15 cellular contexts compared by ENCODE assay signal in the genomic region with DNA sequence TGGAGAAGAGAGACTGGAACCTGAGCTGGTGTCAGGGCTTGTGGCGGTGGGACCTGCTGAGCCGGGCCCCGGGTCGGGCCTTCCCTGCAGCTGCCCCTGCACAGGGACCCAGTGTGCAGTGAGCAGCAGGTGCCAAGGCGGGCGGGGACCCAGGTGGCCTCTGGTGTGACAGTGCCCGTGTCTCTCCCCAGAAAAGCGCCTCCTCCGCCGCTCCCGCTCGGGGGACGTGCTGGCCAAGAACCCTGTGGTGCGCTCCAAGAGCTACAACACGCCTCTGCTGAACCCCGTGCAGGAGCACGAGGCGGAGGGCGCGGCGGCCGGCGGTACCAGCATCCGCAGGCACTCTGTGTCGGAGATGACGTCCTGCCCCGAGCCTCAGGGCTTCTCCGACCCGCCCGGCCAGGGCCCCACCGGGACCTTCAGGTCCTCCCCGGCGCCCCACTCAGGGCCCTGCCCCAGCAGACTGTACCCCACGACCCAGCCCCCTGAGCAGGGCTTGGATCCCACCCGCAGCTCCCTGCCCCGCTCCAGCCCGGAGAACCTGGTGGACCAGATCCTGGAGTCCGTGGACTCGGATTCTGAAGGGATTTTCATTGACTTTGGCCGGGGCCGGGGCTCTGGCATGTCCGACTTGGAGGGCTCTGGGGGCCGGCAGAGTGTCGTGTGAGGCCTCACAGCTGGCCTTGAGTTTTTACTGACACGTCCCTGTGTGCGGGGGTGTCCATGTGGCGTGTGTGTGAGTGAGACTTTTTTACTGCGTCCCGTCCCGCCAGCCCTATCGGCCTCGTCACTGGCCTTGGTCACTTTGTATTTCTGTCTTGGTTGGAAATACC. TPM values are rescaled to one million over a fixed set of nuclear protein-coding genes. Genes with fewer than 3 reads are reported as not detected.
DNase-seq lines count a peak whose midpoint lies in the region; ATAC-seq, FAIRE-seq and TF ChIP-seq lines count a peak whose summit lies in the region.
"Had no signal": no experiment of that assay in that cellular context is flagged by ENCODE, and none has a peak within 500 bp of the region (broad histone marks: within the 10 kb centered on the region; RNA-seq: fewer than 3 reads in every experiment).

No MANE protein-coding gene starts in this region.

- H3K9ac ChIP-seq in kidney (ENCODE audit: low read length in 2 of 2): no peak overlapping the region
- no peak overlapping the region for H3K9ac ChIP-seq in neural progenitor cell

- no peak for DNase-seq in Right ventricle myocardium superior
- DNase-seq in left ventricle myocardium inferior: no peak
- peak; percentile 22 for DNase-seq in RPMI8226
- DNase-seq in kidney: peak; percentile 76
- no peak for DNase-seq in middle frontal gyrus (ENCODE audit: extremely low spot score, low spot score)
- DNase-seq in Ammon's horn (ENCODE audit: low spot score): no peak
- DNase-seq in neural progenitor cell (ENCODE audit: low spot score): no peak
- DNase-seq: GOT3, NCI-H187 treated with DMSO at 0.1 percent for 48 hours, NCI-H446 treated with DMSO at 0.1 percent for 48 hours had no signal

- no peak overlapping the region for H3K27ac ChIP-seq in left ventricle myocardium inferior (replicated peaks)
- no peak overlapping the region for H3K27ac ChIP-seq in kidney (ENCODE audit: low read depth in 2 of 2, low read length in 2 of 2)
- H3K27ac ChIP-seq in neural progenitor cell: no peak overlapping the region
- H3K27ac ChIP-seq: SJSA1 had no signal

- no peak overlapping the region for H3K27ac Mint-ChIP-seq in neural progenitor cell
- no peak overlapping the region for H3K27ac Mint-ChIP-seq in stimulated activated memory B cell treated with anti-CD40 and anti-IgM and Interleukin-4, amounts not matched to agents 10 μg/mL and 1 μg/mL and 100 μg/mL, for 72 hours
- H3K27ac Mint-ChIP-seq: CD14-positive monocyte, HFFc6 had no signal

- H3K36me3 Mint-ChIP-seq in neural progenitor cell: no peaks in the 10 kb centered on the region
- H3K36me3 Mint-ChIP-seq in stimulated activated memory B cell treated with anti-CD40 and anti-IgM and Interleukin-4, amounts not matched to agents 10 μg/mL and 1 μg/mL and 100 μg/mL, for 72 hours: peaks cover 5% of the 10 kb centered on the region
- H3K36me3 Mint-ChIP-seq: CD14-positive monocyte had no signal

- peaks cover 2% of the 10 kb centered on the region for H3K4me1 Mint-ChIP-seq in neural progenitor cell
- peaks cover 9% of the 10 kb centered on the region for H3K4me1 Mint-ChIP-seq in stimulated activated memory B cell treated with anti-CD40 and anti-IgM and Interleukin-4, amounts not matched to agents 10 μg/mL and 1 μg/mL and 100 μg/mL, for 72 hours
- H3K4me1 Mint-ChIP-seq: CD14-positive monocyte had no signal

- intact Hi-C loops in Right ventricle myocardium superior (cut with DNase I): loop anchor here (5.0 kb wide), 1 partner anchor 39 kb away; no protein-coding TSS in a partner anchor
- intact Hi-C loops in left ventricle myocardium inferior (cut with micrococcal nuclease): loop anchor here (2.0 kb wide), 1 partner anchor 42 kb away; no protein-coding TSS in a partner anchor
- intact Hi-C loops in kidney (cut with DNase I): no loop called here

- no peak for TF ChIP-seq CTCF in left ventricle myocardium inferior (IDR thresholded peaks at IDR 0.05; ENCODE audit: borderline replicate concordance)
- TF ChIP-seq CTCF in kidney (IDR thresholded peaks at IDR 0.05; ENCODE audit: borderline replicate concordance, extremely low read depth, insufficient read depth): no peak
- TF ChIP-seq CTCF in neural progenitor cell (IDR thresholded peaks at IDR 0.05): no peak

- H3K4me3 ChIP-seq in left ventricle myocardium inferior: no peak overlapping the region
- H3K4me3 ChIP-seq in kidney (ENCODE audit: low read length in 2 of 2): no peak overlapping the region
- no peak overlapping the region for H3K4me3 ChIP-seq in neural progenitor cell
- H3K4me3 ChIP-seq: SJSA1 had no signal

- H2AFZ ChIP-seq in neural progenitor cell (replicated peaks): no peak overlapping the region

- H3K9me3 ChIP-seq in left ventricle myocardium inferior (replicated peaks) (no peaks in the 10 kb centered on the region), kidney (ENCODE audit: control insufficient read depth in 1 of 2, low read length in 2 of 2) (no peaks in the 10 kb centered on the region), neural progenitor cell (ENCODE audit: low read depth) (no peaks in the 10 kb centered on the region)
- H3K9me3 ChIP-seq: SJSA1 had no signal

- peaks cover 3% of the 10 kb centered on the region for H3K4me1 ChIP-seq in left ventricle myocardium inferior
- peaks cover 0 to 12% of the 10 kb centered on the region in 2 donors for H3K4me1 ChIP-seq in kidney (ENCODE audit: control insufficient read depth in 1 of 2, insufficient read depth in 1 of 2, low read depth in 1 of 2, low read length in 2 of 2)
- H3K4me1 ChIP-seq in neural progenitor cell: no peaks in the 10 kb centered on the region

- H3K9me3 Mint-ChIP-seq in neural progenitor cell: no peaks in the 10 kb centered on the region
- H3K9me3 Mint-ChIP-seq in stimulated activated memory B cell treated with anti-CD40 and anti-IgM and Interleukin-4, amounts not matched to agents 10 μg/mL and 1 μg/mL and 100 μg/mL, for 72 hours: peaks cover 3% of the 10 kb centered on the region

- no peak for FAIRE-seq in kidney (lab: Jason Lieb, UNC)

- no peaks in the 10 kb centered on the region for H3K79me2 ChIP-seq in neural progenitor cell (ENCODE audit: low read depth)

- H3K36me3 ChIP-seq in left ventricle myocardium inferior (no peaks in the 10 kb centered on the region), kidney (ENCODE audit: control insufficient read depth in 1 of 2, insufficient read depth in 2 of 2, low read length in 2 of 2) (peaks cover 3 to 6% of the 10 kb centered on the region in 2 donors), neural progenitor cell (no peaks in the 10 kb centered on the region)
- H3K36me3 ChIP-seq: SJSA1 had no signal

- no peak overlapping the region for H3K4me2 ChIP-seq in neural progenitor cell

- peaks cover 12% of the 10 kb centered on the region for H3K27me3 Mint-ChIP-seq in neural progenitor cell (ENCODE audit: insufficient read depth, low read depth)
- H3K27me3 Mint-ChIP-seq in stimulated activated memory B cell treated with anti-CD40 and anti-IgM and Interleukin-4, amounts not matched to agents 10 μg/mL and 1 μg/mL and 100 μg/mL, for 72 hours: peaks cover 18% of the 10 kb centered on the region

- no peak overlapping the region for H3K4me3 Mint-ChIP-seq in neural progenitor cell
- H3K4me3 Mint-ChIP-seq in stimulated activated memory B cell treated with anti-CD40 and anti-IgM and Interleukin-4, amounts not matched to agents 10 μg/mL and 1 μg/mL and 100 μg/mL, for 72 hours: no peak overlapping the region
- H3K4me3 Mint-ChIP-seq: CD14-positive monocyte, HFFc6 had no signal

- H3K27me3 ChIP-seq in left ventricle myocardium inferior (ENCODE audit: low read depth): peaks cover 67% of the 10 kb centered on the region
- no peaks in the 10 kb centered on the region for H3K27me3 ChIP-seq in neural progenitor cell
- H3K27me3 ChIP-seq: SJSA1 had no signal

- H3F3A ChIP-seq in neural progenitor cell (ENCODE audit: low read depth): peaks cover 15% of the 10 kb centered on the region

- peaks cover 3% of the 10 kb centered on the region for H4K20me1 ChIP-seq in neural progenitor cell (ENCODE audit: low read depth)

- peak; percentile 14 for ATAC-seq in Right ventricle myocardium superior (ENCODE audit: poor library complexity)
- ATAC-seq in stimulated activated memory B cell treated with anti-CD40 and anti-IgM and Interleukin-4, amounts not matched to agents 10 μg/mL and 1 μg/mL and 100 μg/mL, for 72 hours: no peak

RNA-seq across cellular contexts. Expression of a gene that starts 15.6 kb away (rescaled TPM):
- not detected for total RNA-seq in Right ventricle myocardium superior
- total RNA-seq in left ventricle myocardium inferior: not detected
- 35.7 TPM for total RNA-seq in kidney
- 30.2 TPM for polyA plus RNA-seq in kidney (ENCODE audit: insufficient read depth, low read depth, low replicate concordance)
- total RNA-seq in neural progenitor cell (ENCODE audit: low replicate concordance): 3.0 and 8.9 TPM in 2 replicates
- total RNA-seq: A172, HFFc6, SJSA1 had no signal
- polyA plus RNA-seq: CD14-positive monocyte had no signal

RNA-seq across cellular contexts. Expression of a gene that starts 34.8 kb away (rescaled TPM):
- total RNA-seq in Right ventricle myocardium superior (2.9 TPM), left ventricle myocardium inferior (2.9 TPM), kidney (24.0 TPM), neural progenitor cell (ENCODE audit: low replicate concordance) (4.0 and 18.6 TPM in 2 replicates)
- polyA plus RNA-seq in kidney (ENCODE audit: insufficient read depth, low read depth, low replicate concordance): 46.0 TPM

Comparison
In these comparisons a context has a peak if more than half of its experiments do, and no peak if none do; other contexts are left out.
1. DNase-seq: peak in RPMI8226 (single experiment) and kidney (single experiment); none in Right ventricle myocardium superior (single experiment), left ventricle myocardium inferior (single experiment), middle frontal gyrus (single experiment), Ammon's horn (single experiment) and neural progenitor cell (single experiment).